Comparison of ENCODE assay signal across 11 cellular contexts in genomic region chr5:19424506-19424905, GRCh38.
"Had no signal": no experiment of that assay in that cellular context is flagged by ENCODE, and none has a peak within 500 bp of the region (broad histone marks: within the 10 kb centered on the region; RNA-seq: fewer than 3 reads in every experiment).

No MANE protein-coding gene starts in this region.

- H3K4me1 ChIP-seq: HAP-1 had no signal

- H3K9ac ChIP-seq: GM23248 had no signal

- H3K36me3 ChIP-seq: HAP-1 had no signal

- H3K4me2 ChIP-seq: GM23338 had no signal

- H3K4me3 ChIP-seq: GM23248, GM23338, HAP-1 had no signal

- H3K27ac ChIP-seq: GM23248 had no signal

- H2AFZ ChIP-seq: GM23248, GM23338 had no signal

- DNase-seq: GM23248, GOT3, H7, H9, HCEC 1CT, HFFc6 had no signal

- H3K9me3 ChIP-seq: HAP-1 had no signal

- FAIRE-seq: H1, H54 had no signal

- ATAC-seq: GM23338, HCT116 had no signal
